In genomic region chr21:45405819-45406762, GRCh38 we compare ENCODE assay signal across 8 cellular contexts. TPM values are rescaled to one million over a fixed set of nuclear protein-coding genes. Genes with fewer than 3 reads are reported as not detected.
DNase-seq lines count a peak whose midpoint lies in the region; ATAC-seq and TF ChIP-seq lines count a peak whose summit lies in the region.

No MANE protein-coding gene starts in this region.

- H4K8ac ChIP-seq in mesenchymal stem cell (ENCODE audit: low read length) = peak overlapping the region; percentile 66

- peak overlapping the region; percentile 22 for H2BK120ac ChIP-seq in mesenchymal stem cell (ENCODE audit: low read depth, low read length)

- H3K14ac ChIP-seq in mesenchymal stem cell (ENCODE audit: low read length in 2 of 2) = peak overlapping the region in 1 of 2 experiments; percentile 89

- peaks cover 3% of the 10 kb centered on the region for H3K79me1 ChIP-seq in mesenchymal stem cell (replicated peaks; ENCODE audit: low read length, poor library complexity, severe bottlenecking)

- WGBS in mesenchymal stem cell = under 1% methylated on average over 60 of the region's 83 CpGs
- WGBS in thyroid gland, 2 donors = 34 to 48% methylated on average over 32 to 47 of the region's 83 CpGs

- TF ChIP-seq CTCF in choroid plexus epithelial cell (conservative IDR thresholded peaks at IDR 0.05; ENCODE audit: low read depth, low read length) (no peak), thyroid gland (IDR thresholded peaks at IDR 0.05) (no peak)

- H2AK5ac ChIP-seq in mesenchymal stem cell (ENCODE audit: low read length, severe bottlenecking) = no peak overlapping the region

- peak overlapping the region; percentile 82 to 88 for H3K18ac ChIP-seq in mesenchymal stem cell (ENCODE audit: low read depth in 1 of 2, low read length in 2 of 2)

- peak overlapping the region; percentile 90 for H3K27ac ChIP-seq in mesenchymal stem cell (ENCODE audit: low read length, poor library complexity, severe bottlenecking)
- peak overlapping the region; percentile 52 to 82 (median 76) for H3K27ac ChIP-seq in thyroid gland

- H2BK12ac ChIP-seq in mesenchymal stem cell (ENCODE audit: low read length in 2 of 2) = peak overlapping the region; percentile 38 to 65

- peak overlapping the region; percentile 59 for H3K9ac ChIP-seq in mesenchymal stem cell (ENCODE audit: low read length)

- ATAC-seq in Right ventricle myocardium inferior = peak; percentile 0
- no peak for ATAC-seq in HG02981 (IDR thresholded peaks at IDR 0.05; ENCODE audit: unreplicated experiment)
- no peak for ATAC-seq in GM19023 (IDR thresholded peaks at IDR 0.05; ENCODE audit: unreplicated experiment)

- H2AFZ ChIP-seq in mesenchymal stem cell (ENCODE audit: low read depth, low read length) = no peak overlapping the region

- H3K4me1 ChIP-seq in mesenchymal stem cell (ENCODE audit: control insufficient read depth, insufficient read depth, low read depth, low read length) (peaks cover 59% of the 10 kb centered on the region), thyroid gland (peaks cover 18 to 52% of the 10 kb centered on the region in 2 donors)

- peak in 1 of 2 donors; percentile 3 for TF ChIP-seq POLR2A in thyroid gland (IDR thresholded peaks at IDR 0.05)

- peak overlapping the region; percentile 90 for H2BK5ac ChIP-seq in mesenchymal stem cell (ENCODE audit: low read depth, low read length, poor library complexity, severe bottlenecking)

- peak overlapping the region; percentile 83 for H4K91ac ChIP-seq in mesenchymal stem cell (ENCODE audit: low read length)

- H3K4me3 ChIP-seq in choroid plexus epithelial cell (ENCODE audit: low read depth, low read length) (peak overlapping the region; percentile 62), mesenchymal stem cell (ENCODE audit: insufficient read depth in 1 of 2, low read depth in 1 of 2, low read length in 2 of 2) (peak overlapping the region; percentile 75 to 94), thyroid gland (replicated peaks in 1 of 3) (peak overlapping the region; percentile 22 to 68 (median 34))

- H3K9me3 ChIP-seq in mesenchymal stem cell (ENCODE audit: control insufficient read depth, low read length) (peaks cover 14% of the 10 kb centered on the region), thyroid gland (no peaks in the 10 kb centered on the region)

- H3K4ac ChIP-seq in mesenchymal stem cell (ENCODE audit: low read depth in 1 of 2, low read length in 2 of 2) = peak overlapping the region; percentile 79 to 81

- peak overlapping the region; percentile 82 for H2BK15ac ChIP-seq in mesenchymal stem cell (ENCODE audit: low read depth, poor library complexity, severe bottlenecking)

- DNase-seq in Right ventricle myocardium inferior (ENCODE audit: missing footprints) = peak; percentile 67
- DNase-seq in cardiac septum (ENCODE audit: low spot score) = no peak
- peak; percentile 45 for DNase-seq in choroid plexus epithelial cell (ENCODE audit: low read depth)
- no peak for DNase-seq in mesenchymal stem cell
- DNase-seq in thyroid gland = peak in 1 of 2 donors; percentile 45
- DNase-seq in NCI-H82 treated with DMSO at 0.1 percent for 48 hours (lab: John Stamatoyannopoulos, UW; ENCODE audit: unreplicated experiment) = no peak

- H3K4me2 ChIP-seq in mesenchymal stem cell (ENCODE audit: low read length, poor library complexity, severe bottlenecking) = peak overlapping the region; percentile 50

- H3K23ac ChIP-seq in mesenchymal stem cell (ENCODE audit: low read length in 2 of 2) = peak overlapping the region in 1 of 2 experiments; percentile 70

- H3K27me3 ChIP-seq in mesenchymal stem cell (ENCODE audit: control insufficient read depth in 1 of 2, insufficient read depth in 1 of 2, low read length in 2 of 2) (no peaks in the 10 kb centered on the region), thyroid gland (no peaks in the 10 kb centered on the region)

- H3K36me3 ChIP-seq in mesenchymal stem cell (ENCODE audit: control insufficient read depth in 1 of 2, insufficient read depth in 2 of 2, low read depth in 1 of 2, low read length in 2 of 2) = peaks cover 3 to 31% of the 10 kb centered on the region in 2 experiments
- no peaks in the 10 kb centered on the region for H3K36me3 ChIP-seq in thyroid gland

- intact Hi-C loops in Right ventricle myocardium inferior (cut with DNase I) = loop anchor here (2.0 kb wide), 2 partner anchors 33 to 41 kb away; no protein-coding TSS in a partner anchor
- intact Hi-C loops in cardiac septum (cut with DNase I) = no loop called here
- intact Hi-C loops in thyroid gland (cut with DNase I) = loop anchor here (5.0 kb wide), 1 partner anchor 114 kb away; no protein-coding TSS in a partner anchor

RNA-seq across cellular contexts. Expression of gene COL18A1, which starts 1.1 kb away (rescaled TPM):
- total RNA-seq in Right ventricle myocardium inferior (51.6 TPM), cardiac septum (77.0 TPM), thyroid gland (100 to 1,000 TPM; 105 to 264 (median 238) TPM)
- polyA plus RNA-seq in mesenchymal stem cell (2013, experiment 1 of 2) = 330 TPM
- 322 TPM for polyA plus RNA-seq in mesenchymal stem cell (2013, experiment 2 of 2)

Comparison
In these comparisons a context has a peak if more than half of its experiments do, and no peak if none do; other contexts are left out.
1. DNase-seq: peak in Right ventricle myocardium inferior (single experiment) and choroid plexus epithelial cell (single experiment); none in cardiac septum (single experiment), mesenchymal stem cell (single experiment) and NCI-H82 treated with DMSO at 0.1 percent for 48 hours (single experiment).
2. H3K4me3 ChIP-seq: peak in every context shown above with its lines; median percentile 84 in mesenchymal stem cell; 62 in choroid plexus epithelial cell; 34 in thyroid gland.